Comparison of ENCODE assay signal across 2 cellular contexts in the genomic region with DNA sequence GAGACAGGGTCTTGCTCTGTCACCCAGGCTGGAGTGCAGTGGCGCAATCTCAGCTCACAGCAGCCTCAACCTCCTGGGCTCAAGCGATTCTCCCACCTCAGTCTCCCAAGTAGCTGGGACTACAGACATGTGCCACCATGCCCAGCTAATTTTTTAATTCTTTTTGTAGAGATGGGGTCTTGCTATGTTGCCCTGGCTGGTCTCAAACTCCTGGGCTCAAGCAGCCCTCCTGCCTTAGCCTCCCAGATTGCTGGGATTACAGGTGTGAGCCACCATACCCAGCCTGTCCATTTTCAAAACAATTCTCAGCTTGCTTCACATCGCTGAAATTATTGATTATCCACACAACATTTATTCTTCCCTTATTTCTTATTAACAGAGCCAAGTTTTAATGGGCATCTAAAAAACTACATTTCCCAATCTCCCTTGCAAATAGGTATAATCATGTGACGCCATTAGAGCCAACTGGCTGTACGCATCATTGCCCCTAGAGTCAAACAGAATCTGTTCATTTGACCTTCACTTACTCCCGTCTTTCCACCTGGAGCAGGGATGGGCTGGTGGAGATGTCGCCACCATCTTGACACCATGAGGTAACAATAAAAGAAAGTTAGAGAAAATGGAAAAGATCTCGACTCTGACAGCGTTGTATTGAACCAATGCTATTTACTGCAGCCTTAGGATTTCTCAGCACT.
TF ChIP-seq lines count a peak whose summit lies in the region.

No MANE protein-coding gene starts in this region.

TF ChIP-seq in H1, 55 proteins besides CTCF, POLR2A, EP300 and RAD21:
- TF ChIP-seq BCL11A (IDR thresholded peaks at IDR 0.05; ENCODE audit: low read depth in 2 of 2, low read length in 2 of 2) (no peak), YY1 (IDR thresholded peaks at IDR 0.05; ENCODE audit: low read depth, low read length) (0 out of 2 replicates have a peak, but pooled peaks have one; percentile 20), USF2 (IDR thresholded peaks at IDR 0.05; ENCODE audit: low read length) (peak; percentile 76), ATF3 (IDR thresholded peaks at IDR 0.05; ENCODE audit: insufficient read depth, low read depth, low read length) (peak; percentile 60), SIX5 (IDR thresholded peaks at IDR 0.05; ENCODE audit: low read depth, low read length) (peak; percentile 60), CREB1 (IDR thresholded peaks at IDR 0.05) (peak; percentile 24; the same call in 1 of the 2 replicates)
TF ChIP-seq in H1: peak in this region for 5.

TF ChIP-seq in GM12891, 5 proteins besides CTCF, POLR2A, EP300 and RAD21:
- TF ChIP-seq PAX5 (IDR thresholded peaks at IDR 0.05; ENCODE audit: insufficient read depth, low read length, severe bottlenecking): no peak
- TF ChIP-seq SPI1 (IDR thresholded peaks at IDR 0.05; ENCODE audit: low read depth, low read length): no peak
- no peak for TF ChIP-seq POU2F2 (IDR thresholded peaks at IDR 0.05; ENCODE audit: low read depth, low read length)
- no peak for TF ChIP-seq POLR2AphosphoS5 (IDR thresholded peaks at IDR 0.05; ENCODE audit: low read depth, low read length)
- no peak for TF ChIP-seq TAF1 (IDR thresholded peaks at IDR 0.05; ENCODE audit: low read depth, low read length)
